In the genomic region with DNA sequence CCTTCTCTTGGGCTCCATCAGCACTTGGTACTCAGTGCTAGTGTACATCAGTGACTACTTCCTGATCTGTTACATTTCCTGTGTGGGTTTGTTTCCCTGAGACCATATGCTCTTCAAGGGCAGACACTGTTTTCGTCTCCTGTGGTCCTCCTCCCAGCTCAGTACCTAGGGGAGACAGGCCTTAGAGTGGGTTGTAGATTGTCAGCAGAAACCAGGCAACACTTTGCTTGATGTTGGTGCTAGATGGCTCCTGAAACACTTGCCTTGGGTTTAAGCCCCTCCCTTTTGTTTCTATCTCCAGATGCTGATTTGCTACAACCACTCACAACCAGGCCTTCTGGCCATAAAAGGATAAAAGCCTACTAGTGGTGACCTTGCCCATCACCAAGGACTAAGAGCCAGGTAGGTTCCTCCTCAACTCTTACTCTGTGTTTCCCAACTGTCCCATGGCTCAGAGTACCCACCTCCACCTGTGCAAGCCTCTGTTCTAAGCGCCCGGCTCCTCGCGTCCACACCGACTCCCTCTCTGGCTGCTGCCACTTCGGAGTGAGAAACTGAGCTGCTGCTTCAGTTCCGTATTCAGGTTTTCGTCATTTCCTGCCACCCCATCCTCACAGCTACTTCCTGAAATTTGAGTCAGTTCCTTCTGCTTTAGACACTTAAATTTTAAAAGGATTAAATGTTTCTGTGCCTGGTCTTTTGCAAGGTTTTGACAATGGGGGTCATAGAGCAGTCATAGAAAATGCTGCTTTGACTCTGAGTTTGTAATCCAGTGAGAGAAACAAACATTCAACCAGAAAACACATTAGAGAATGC, we compare ENCODE assay signal across 9 cellular contexts. TPM values are rescaled to one million over a fixed set of nuclear protein-coding genes. Genes with fewer than 3 reads are reported as not detected.
DNase-seq lines count a peak whose midpoint lies in the region; ATAC-seq, FAIRE-seq and TF ChIP-seq lines count a peak whose summit lies in the region.
"Had no signal": no experiment of that assay in that cellular context is flagged by ENCODE, and none has a peak within 500 bp of the region (broad histone marks: within the 10 kb centered on the region; RNA-seq: fewer than 3 reads in every experiment).

A gene with protein sequence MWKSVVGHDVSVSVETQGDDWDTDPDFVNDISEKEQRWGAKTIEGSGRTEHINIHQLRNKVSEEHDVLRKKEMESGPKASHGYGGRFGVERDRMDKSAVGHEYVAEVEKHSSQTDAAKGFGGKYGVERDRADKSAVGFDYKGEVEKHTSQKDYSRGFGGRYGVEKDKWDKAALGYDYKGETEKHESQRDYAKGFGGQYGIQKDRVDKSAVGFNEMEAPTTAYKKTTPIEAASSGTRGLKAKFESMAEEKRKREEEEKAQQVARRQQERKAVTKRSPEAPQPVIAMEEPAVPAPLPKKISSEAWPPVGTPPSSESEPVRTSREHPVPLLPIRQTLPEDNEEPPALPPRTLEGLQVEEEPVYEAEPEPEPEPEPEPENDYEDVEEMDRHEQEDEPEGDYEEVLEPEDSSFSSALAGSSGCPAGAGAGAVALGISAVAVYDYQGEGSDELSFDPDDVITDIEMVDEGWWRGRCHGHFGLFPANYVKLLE (minus strand): TSS at position 548 of the 816 bp plus-strand sequence. CDS start 2,556 bp downstream, outside the sequence.

- intact Hi-C loops in heart right ventricle (cut with DNase I), result loop anchor here in 1 of 10 donors (10.0 kb wide), 1 partner anchor 64 kb away; no protein-coding TSS in a partner anchor

- H3K4me3 ChIP-seq in OCI-LY3 (ENCODE audit: low read length), result peak within 1 kb of the TSS; percentile 89
- H3K4me3 ChIP-seq in heart right ventricle, result peak within 1 kb of the TSS in 8 of 10 donors; percentile 1 to 56 (median 44)
- H3K4me3 ChIP-seq: SJSA1 had no signal

- H3K27ac ChIP-seq in OCI-LY3 (ENCODE audit: low read length) (peak within 1 kb of the TSS; percentile 92), heart right ventricle (peak within 1 kb of the TSS in 9 of 10 donors; percentile 44 to 93 (median 68))
- H3K27ac ChIP-seq: SJSA1 had no signal

- no peak for TF ChIP-seq CTCF in OCI-LY3 (IDR thresholded peaks at IDR 0.05; ENCODE audit: low read depth, low read length)
- TF ChIP-seq CTCF in heart right ventricle (IDR thresholded peaks at IDR 0.05), result no peak

- 59 to 72% methylated on average over 9 of the region's 9 CpGs for WGBS in heart right ventricle, 2 donors

- peak; percentile 99 for TF ChIP-seq POLR2A in GM12892 (IDR thresholded peaks at IDR 0.05; ENCODE audit: low read depth, low read length)

- H3K9me3 ChIP-seq in OCI-LY3 (ENCODE audit: insufficient read depth, low read length) (no peaks in the 10 kb centered on the region), heart right ventricle (no peaks in the 10 kb centered on the region)
- H3K9me3 ChIP-seq: SJSA1 had no signal

- peak within 1 kb of the TSS; percentile 89 for H3K9ac ChIP-seq in OCI-LY3 (ENCODE audit: low read length)

- H3K36me3 ChIP-seq in OCI-LY3 (replicated peaks; ENCODE audit: low read depth, low read length) (peaks cover 37% of the 10 kb centered on the region), heart right ventricle (peaks cover 0 to 66% (median 20%) of the 10 kb centered on the region in 9 donors)

- peak within 1 kb of the TSS; percentile 79 for H3K4me2 ChIP-seq in OCI-LY3 (ENCODE audit: low read length)

- no peaks in the 10 kb centered on the region for H4K20me1 ChIP-seq in OCI-LY3 (ENCODE audit: insufficient read depth, low read length)

- DNase-seq in GM12892 (ENCODE audit: insufficient read length) (peak; percentile 34), heart right ventricle (peak; percentile 31 to 50), NCI-H2107 treated with DMSO at 0.1 percent for 48 hours (lab: John Stamatoyannopoulos, UW; ENCODE audit: unreplicated experiment) (no peak), NCI-H187 treated with DMSO at 0.1 percent for 48 hours (lab: John Stamatoyannopoulos, UW) (no peak)
- DNase-seq in activated T-helper 1 cell treated with anti-CD3 and anti-CD28 coated beads, Interleukin-2, amount 50 U/mL, for 16 hours (ENCODE audit: low read depth in 1 of 2, low spot score in 1 of 2), result peak; percentile 42 to 46
- DNase-seq in stimulated activated CD4-positive, alpha-beta T cell treated with anti-CD3 and anti-CD28 coated beads, Interleukin-2, amount 100 ng/mL, for 24 hours, result peak; percentile 66 to 73

- ATAC-seq in HG02571 (IDR thresholded peaks at IDR 0.05; ENCODE audit: unreplicated experiment) (peak; percentile 69), heart right ventricle (peak; percentile 59 to 82 (median 68))

- FAIRE-seq in GM12892 (lab: Jason Lieb, UNC), result peak; percentile 98

- H3K27me3 ChIP-seq in OCI-LY3 (ENCODE audit: low read depth, low read length), result no peaks in the 10 kb centered on the region
- no peaks in the 10 kb centered on the region for H3K27me3 ChIP-seq in heart right ventricle
- H3K27me3 ChIP-seq: SJSA1 had no signal

- peaks cover 37% of the 10 kb centered on the region for H3K79me2 ChIP-seq in OCI-LY3 (ENCODE audit: low read length)

- peak within 1 kb of the TSS; percentile 48; the same call in 1 of the 2 replicates for H2AFZ ChIP-seq in OCI-LY3 (ENCODE audit: low read depth, low read length)

- H3K4me1 ChIP-seq in OCI-LY3 (ENCODE audit: low read length) (peaks cover 17% of the 10 kb centered on the region), heart right ventricle (peaks cover 0 to 47% (median 18%) of the 10 kb centered on the region in 9 donors)
- H3K4me1 ChIP-seq: SJSA1 had no signal

RNA-seq across cellular contexts. Expression of the gene that starts here (rescaled TPM):
- 210 TPM for polyA plus RNA-seq in GM12892 (2012; ENCODE audit: missing spikeins)
- total RNA-seq in heart right ventricle, result 10 to 100 TPM in 4 of 10 donors, 1 to 10 TPM in 6; 5.0 to 40.7 (median 8.6) TPM
- 10 to 100 TPM; 12.6 to 15.9 TPM for polyA plus RNA-seq in heart right ventricle
- total RNA-seq: SJSA1 had no signal

Comparison
In these comparisons a context has a peak if more than half of its experiments do, and no peak if none do; other contexts are left out.
1. DNase-seq: peak in GM12892 (single experiment), activated T-helper 1 cell treated with anti-CD3 and anti-CD28 coated beads, Interleukin-2, amount 50 U/mL, for 16 hours (2 of 2), heart right ventricle (2 of 2) and stimulated activated CD4-positive, alpha-beta T cell treated with anti-CD3 and anti-CD28 coated beads, Interleukin-2, amount 100 ng/mL, for 24 hours (2 of 2); none in NCI-H2107 treated with DMSO at 0.1 percent for 48 hours (single experiment) and NCI-H187 treated with DMSO at 0.1 percent for 48 hours (single experiment).